8 cellular contexts compared by ENCODE assay signal in the genomic region with DNA sequence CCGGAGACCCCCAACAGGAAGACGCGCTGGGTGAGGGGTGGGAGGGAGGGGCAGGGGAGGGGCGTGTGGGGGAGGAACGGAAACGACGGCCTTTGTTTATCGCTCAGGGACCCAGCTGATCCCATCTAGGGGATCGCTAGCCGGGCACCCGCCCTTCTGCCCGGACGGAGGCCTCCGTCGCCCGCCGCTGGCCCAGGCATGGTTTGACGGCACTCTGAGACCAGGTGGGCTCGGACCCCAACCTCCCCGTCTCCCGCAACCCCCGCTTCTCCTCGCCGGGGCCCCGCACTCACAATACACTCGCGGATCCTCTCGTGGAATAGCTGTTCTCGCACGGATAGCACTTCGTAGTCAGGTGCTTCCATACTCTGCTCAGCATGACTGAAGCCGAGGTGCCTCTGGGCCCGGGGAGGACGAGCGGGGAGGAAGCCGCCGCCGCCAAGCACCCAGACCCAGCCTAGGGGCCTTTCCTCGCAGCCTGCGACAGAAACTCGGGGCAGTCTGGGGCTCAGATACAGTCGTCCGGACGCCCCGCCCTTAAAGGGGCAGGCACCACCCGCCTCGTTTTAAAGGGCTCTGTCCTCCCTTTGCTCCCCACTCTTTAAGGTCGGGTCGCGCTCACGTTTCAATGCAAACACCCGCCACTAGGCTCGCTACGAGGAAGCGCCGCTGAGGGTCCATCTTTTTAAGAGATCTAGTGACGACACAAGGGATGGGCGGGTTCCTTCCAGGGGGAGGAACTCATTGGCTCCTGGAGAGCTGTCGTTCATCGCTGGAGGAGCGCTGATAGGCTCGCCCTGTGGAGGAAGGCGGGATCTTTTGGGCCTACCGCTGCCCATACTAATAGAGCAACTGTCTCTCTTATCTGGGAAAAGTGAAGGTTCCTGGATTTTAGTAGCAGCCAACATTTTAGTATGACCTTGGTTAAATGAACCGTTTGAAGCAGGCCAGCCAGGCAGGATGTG. TPM values are rescaled to one million over a fixed set of nuclear protein-coding genes. Genes with fewer than 3 reads are reported as not detected.
DNase-seq lines count a peak whose midpoint lies in the region; ATAC-seq lines count a peak whose summit lies in the region.

A gene with protein sequence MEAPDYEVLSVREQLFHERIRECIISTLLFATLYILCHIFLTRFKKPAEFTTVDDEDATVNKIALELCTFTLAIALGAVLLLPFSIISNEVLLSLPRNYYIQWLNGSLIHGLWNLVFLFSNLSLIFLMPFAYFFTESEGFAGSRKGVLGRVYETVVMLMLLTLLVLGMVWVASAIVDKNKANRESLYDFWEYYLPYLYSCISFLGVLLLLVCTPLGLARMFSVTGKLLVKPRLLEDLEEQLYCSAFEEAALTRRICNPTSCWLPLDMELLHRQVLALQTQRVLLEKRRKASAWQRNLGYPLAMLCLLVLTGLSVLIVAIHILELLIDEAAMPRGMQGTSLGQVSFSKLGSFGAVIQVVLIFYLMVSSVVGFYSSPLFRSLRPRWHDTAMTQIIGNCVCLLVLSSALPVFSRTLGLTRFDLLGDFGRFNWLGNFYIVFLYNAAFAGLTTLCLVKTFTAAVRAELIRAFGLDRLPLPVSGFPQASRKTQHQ (minus strand): TSS at position 657 of the 965 bp plus-strand sequence. CDS start 292 bp downstream, at position 365.

- no peaks in the 10 kb centered on the region for H3K9me3 Mint-ChIP-seq in natural killer cell treated with Interleukin-12 subunit alpha and Interleukin-12 subunit beta and Interleukin-15 and Interleukin-18, amount 100 ng/mL, for 72 hours

- peak; percentile 99 for ATAC-seq in natural killer cell treated with Interleukin-12 subunit alpha and Interleukin-12 subunit beta and Interleukin-15 and Interleukin-18, amount 100 ng/mL, for 72 hours
- ATAC-seq in stimulated activated naive CD8-positive, alpha-beta T cell treated with anti-CD3 and anti-CD28 coated beads, Interleukin-15, Interleukin-2, amounts not matched to agents 100 U/mL and 50 U/mL, for 24 hours = peak; percentile 99

- peak within 1 kb of the TSS; percentile 99 for H3K4me3 Mint-ChIP-seq in natural killer cell treated with Interleukin-12 subunit alpha and Interleukin-12 subunit beta and Interleukin-15 and Interleukin-18, amount 100 ng/mL, for 72 hours

- H3K27me3 ChIP-seq in H7 (ENCODE audit: control insufficient read depth, insufficient read depth, low read length) = no peaks in the 10 kb centered on the region

- H3K27ac Mint-ChIP-seq in natural killer cell treated with Interleukin-12 subunit alpha and Interleukin-12 subunit beta and Interleukin-15 and Interleukin-18, amount 100 ng/mL, for 72 hours = peak within 1 kb of the TSS; percentile 95 to 100

- in situ Hi-C loops in G401 (cut with HindIII; ENCODE audit: low sequenced_read_pairs) = no loop called here

- DNase-seq in G401 (ENCODE audit: low spot score) = peak; percentile 99
- DNase-seq in H7 = peak; percentile 99
- peak; percentile 97 for DNase-seq in M059J (ENCODE audit: low read depth)
- peak; percentile 96 to 99 for DNase-seq in SHP77 (lab: John Stamatoyannopoulos, UW)
- DNase-seq in activated effector memory CD4-positive, alpha-beta T cell treated with Interleukin-2 at 50 U/mL for 16 hours = peak; percentile 94
- peak; percentile 99 for DNase-seq in fibroblast of peridontal ligament (ENCODE audit: extremely low read depth)
- DNase-seq in natural killer cell treated with Interleukin-12 subunit alpha and Interleukin-12 subunit beta and Interleukin-15 and Interleukin-18, amount 100 ng/mL, for 72 hours (ENCODE audit: low spot score) = peak; percentile 95
- peak; percentile 95 for DNase-seq in stimulated activated naive CD8-positive, alpha-beta T cell treated with anti-CD3 and anti-CD28 coated beads, Interleukin-15, Interleukin-2, amounts not matched to agents 100 U/mL and 50 U/mL, for 24 hours

- H3K4me1 Mint-ChIP-seq in natural killer cell treated with Interleukin-12 subunit alpha and Interleukin-12 subunit beta and Interleukin-15 and Interleukin-18, amount 100 ng/mL, for 72 hours (ENCODE audit: low read depth in 2 of 2) = peaks cover 31 to 33% of the 10 kb centered on the region in 2 donors

- H3K27me3 Mint-ChIP-seq in natural killer cell treated with Interleukin-12 subunit alpha and Interleukin-12 subunit beta and Interleukin-15 and Interleukin-18, amount 100 ng/mL, for 72 hours = no peaks in the 10 kb centered on the region

- H3K36me3 ChIP-seq in H7 (replicated peaks; ENCODE audit: control insufficient read depth, insufficient read depth, low read length) = peaks cover 4% of the 10 kb centered on the region

- peak within 1 kb of the TSS; percentile 92 for H3K4me3 ChIP-seq in H7 (ENCODE audit: insufficient read depth, low read depth, low read length)

- H3K36me3 Mint-ChIP-seq in natural killer cell treated with Interleukin-12 subunit alpha and Interleukin-12 subunit beta and Interleukin-15 and Interleukin-18, amount 100 ng/mL, for 72 hours = no peaks in the 10 kb centered on the region

RNA-seq across cellular contexts. Expression of the gene that starts here (rescaled TPM):
- 26.8 and 40.8 TPM in 2 replicates for total RNA-seq in G401 (2014; rRNA removed; shearing (Covaris generic))
- 63.0 and 75.6 TPM in 2 replicates for total RNA-seq in H7 (2014; rRNA removed; shearing (Covaris generic))
- total RNA-seq in M059J (2014; rRNA removed; shearing (Covaris generic)) = 11.7 and 14.7 TPM in 2 replicates
- total RNA-seq in natural killer cell treated with Interleukin-12 subunit alpha and Interleukin-12 subunit beta and Interleukin-15 and Interleukin-18, amount 100 ng/mL, for 72 hours = 10 to 100 TPM; 55.4 to 74.9 TPM

Comparison
In these comparisons a context has a peak if more than half of its experiments do, and no peak if none do; other contexts are left out.
1. Peak in every context shown above with its lines: DNase-seq, ATAC-seq and H3K4me3 ChIP-seq.